ENCODE assay signal across 8 cellular contexts in genomic region chr9:124940521-124940893, GRCh38. TPM values are rescaled to one million over a fixed set of nuclear protein-coding genes. Genes with fewer than 3 reads are reported as not detected.
A peak's percentile ranks its signal among the peaks of the same experiment; 100 is the strongest.
DNase-seq lines count a peak whose midpoint lies in the region; ATAC-seq, FAIRE-seq and TF ChIP-seq lines count a peak whose summit lies in the region.

No MANE protein-coding gene starts in this region.

- ATAC-seq in GM19328 (IDR thresholded peaks at IDR 0.05; ENCODE audit: unreplicated experiment) (peak; percentile 34), HG03280 (IDR thresholded peaks at IDR 0.05; ENCODE audit: unreplicated experiment) (peak; percentile 44)

- no peaks in the 10 kb centered on the region for H3K9me3 ChIP-seq in Caco-2
- no peaks in the 10 kb centered on the region for H3K9me3 ChIP-seq in SK-N-MC (ENCODE audit: low read depth, low read length)
- no peaks in the 10 kb centered on the region for H3K9me3 ChIP-seq in prostate gland

- no peak for DNase-seq in Caco-2
- DNase-seq in SK-N-MC (ENCODE audit: low read depth, low spot score): no peak
- DNase-seq in fibroblast of villous mesenchyme (ENCODE audit: low read depth): no peak
- no peak for DNase-seq in prostate gland (ENCODE audit: low spot score)
- DNase-seq in DMS153 treated with DMSO at 0.1 percent for 48 hours (lab: John Stamatoyannopoulos, UW; ENCODE audit: unreplicated experiment): no peak
- DNase-seq in GM12892 (ENCODE audit: insufficient read length): no peak

- no TSS peak for BruUV-seq in Caco-2 (replicated peaks; lab: Mats Ljungman, UMichigan)

- TF ChIP-seq CTCF in Caco-2 (IDR thresholded peaks at IDR 0.05; ENCODE audit: insufficient read depth in 1 of 2, low read depth in 1 of 2, low read length in 1 of 2, severe bottlenecking in 1 of 2, unreplicated experiment in 1 of 2) (no peak), fibroblast of villous mesenchyme (IDR thresholded peaks at IDR 0.05; ENCODE audit: insufficient read depth, low read depth, low read length) (no peak), prostate gland (IDR thresholded peaks at IDR 0.05) (no peak)

- no peak for TF ChIP-seq POLR2A in prostate gland (IDR thresholded peaks at IDR 0.05)
- TF ChIP-seq POLR2A in GM12892 (IDR thresholded peaks at IDR 0.05; ENCODE audit: low read depth, low read length): no peak

- FAIRE-seq in GM12892 (lab: Jason Lieb, UNC): no peak

- intact Hi-C loops in Caco-2 (cut with micrococcal nuclease; ENCODE audit: unreplicated experiment): loop anchor here (1.0 to 5.0 kb wide), 3 partner anchors 72 to 203 kb away; partner anchors contain the start of genes NR6A1 and SCAI
- intact Hi-C loops in prostate gland (cut with DNase I): loop anchor here (1.0 to 10.0 kb wide), 4 partner anchors 76 to 526 kb away; partner anchors contain the start of genes ARPC5L, PSMB7, RPL35 and SCAI

- H3K4me3 ChIP-seq in Caco-2 (ENCODE audit: low read depth, low read length): peak overlapping the region; percentile 74
- H3K4me3 ChIP-seq in SK-N-MC: peak overlapping the region; percentile 92
- peak overlapping the region; percentile 82 for H3K4me3 ChIP-seq in fibroblast of villous mesenchyme (ENCODE audit: low read depth, low read length)
- H3K4me3 ChIP-seq in prostate gland: peak overlapping the region; percentile 79 to 81

- CTCF ChIA-PET in Caco-2 (lab: Charles Lee): no interaction called here

- peaks cover 22% of the 10 kb centered on the region for H3K36me3 Mint-ChIP-seq in Caco-2 (ENCODE audit: insufficient read depth, unreplicated experiment)

- peaks cover 5% of the 10 kb centered on the region; the same call in 1 of the 2 replicates for H3K4me1 ChIP-seq in Caco-2
- H3K4me1 ChIP-seq in prostate gland (replicated peaks): no peaks in the 10 kb centered on the region

- H3K27ac ChIP-seq in SK-N-MC: peak overlapping the region; percentile 66
- peak overlapping the region; percentile 96 for H3K27ac ChIP-seq in prostate gland

- H3K36me3 ChIP-seq in Caco-2 (ENCODE audit: control insufficient read depth, insufficient read depth, low read length) (no peaks in the 10 kb centered on the region; the same call in 1 of the 2 replicates), SK-N-MC (ENCODE audit: insufficient read depth, low read length) (no peaks in the 10 kb centered on the region; the same call in 1 of the 2 replicates), prostate gland (no peaks in the 10 kb centered on the region)

- H3K9ac ChIP-seq in SK-N-MC (ENCODE audit: insufficient read length): peak overlapping the region; percentile 94

- H3K4me1 Mint-ChIP-seq in Caco-2 (ENCODE audit: low read depth, unreplicated experiment): no peaks in the 10 kb centered on the region

- POLR2A ChIA-PET in Caco-2 (lab: Charles Lee): no interaction called here

- no peaks in the 10 kb centered on the region for H3K9me3 Mint-ChIP-seq in Caco-2 (ENCODE audit: unreplicated experiment)

- H3K27me3 ChIP-seq in Caco-2 (replicated peaks; ENCODE audit: control insufficient read depth, insufficient read depth, low read length) (no peaks in the 10 kb centered on the region), prostate gland (replicated peaks; ENCODE audit: insufficient read depth) (no peaks in the 10 kb centered on the region)

- peak overlapping the region; percentile 95 for H3K27ac Mint-ChIP-seq in Caco-2 (ENCODE audit: unreplicated experiment)

- no peaks in the 10 kb centered on the region for H3K27me3 Mint-ChIP-seq in Caco-2 (ENCODE audit: insufficient read depth, unreplicated experiment)

- under 1% methylated on average over 17 of the region's 17 CpGs for WGBS in prostate gland

- H3K4me3 Mint-ChIP-seq in Caco-2 (ENCODE audit: unreplicated experiment): peak overlapping the region; percentile 95

RNA-seq across cellular contexts. Expression of gene GOLGA1, which starts 0.4 kb away (rescaled TPM):
- 18.7 and 18.9 TPM in 2 replicates for total RNA-seq in Caco-2 (2022)
- 9.9 and 11.3 TPM in 2 replicates for total RNA-seq in fibroblast of villous mesenchyme
- total RNA-seq in prostate gland: 10 to 100 TPM; 12.5 to 28.3 TPM
- 10.1 TPM for polyA plus RNA-seq in GM12892 (2012; ENCODE audit: missing spikeins)
